ENCODE assay signal across 8 cellular contexts in the genomic region with DNA sequence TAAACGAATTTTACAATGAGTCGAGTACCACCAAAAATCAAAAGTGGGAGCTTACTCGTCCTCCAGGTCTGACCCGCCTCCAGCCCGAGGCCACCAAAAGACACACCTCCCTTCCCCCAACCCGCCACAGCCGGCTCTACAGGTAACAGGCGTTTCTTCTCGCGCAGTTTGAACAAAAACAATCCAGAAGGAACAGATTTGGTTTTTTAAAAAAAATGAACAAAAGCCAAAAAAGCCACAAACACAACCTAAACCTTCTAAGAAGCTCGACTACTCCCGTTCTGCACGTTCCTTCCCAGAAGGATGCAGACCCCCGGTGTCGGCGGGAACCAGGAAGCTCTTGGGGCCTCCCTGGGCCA. TPM values are rescaled to one million over a fixed set of nuclear protein-coding genes. Genes with fewer than 3 reads are reported as not detected.
DNase-seq lines count a peak whose midpoint lies in the region; ATAC-seq and TF ChIP-seq lines count a peak whose summit lies in the region.

No MANE protein-coding gene starts in this region.

- peaks cover 51% of the 10 kb centered on the region for H3K79me2 ChIP-seq in OCI-LY7 (ENCODE audit: insufficient read depth, low read depth, low read length)

- H3K27ac ChIP-seq in AG04450 (ENCODE audit: low read depth, low read length): no peak overlapping the region
- H3K27ac ChIP-seq in OCI-LY7 (ENCODE audit: low read depth, low read length, poor library complexity, severe bottlenecking): peak overlapping the region; percentile 77
- peak overlapping the region; percentile 81 to 99 (median 94) for H3K27ac ChIP-seq in heart right ventricle

- H3K9me2 ChIP-seq in OCI-LY7 (ENCODE audit: insufficient read depth, low read length): no peaks in the 10 kb centered on the region

- no TSS peak for BruUV-seq in OCI-LY7 (replicated peaks; lab: Mats Ljungman, UMichigan)

- H3K9me3 ChIP-seq in AG04450 (ENCODE audit: control insufficient read depth, insufficient read depth, low read length): no peaks in the 10 kb centered on the region; the same call in 1 of the 2 replicates
- peaks cover 10% of the 10 kb centered on the region for H3K9me3 ChIP-seq in OCI-LY7 (ENCODE audit: low read length)
- H3K9me3 ChIP-seq in heart right ventricle: peaks cover 0 to 5% (median 0%) of the 10 kb centered on the region in 11 donors

- CTCF ChIA-PET in AG04450 (lab: Charles Lee): interaction anchor here (1.3 to 5.5 kb wide), 3 partner anchors 18 to 161 kb away, joined by 3 to 37 read pairs (median 5); no protein-coding TSS in a partner anchor
- CTCF ChIA-PET in OCI-LY7 (lab: Charles Lee; ENCODE audit: unreplicated experiment): no interaction called here

- peak overlapping the region; percentile 56; the same call in 1 of the 2 replicates for H2AFZ ChIP-seq in OCI-LY7 (ENCODE audit: low read length)

- ATAC-seq in GM18868 (IDR thresholded peaks at IDR 0.05; ENCODE audit: unreplicated experiment) (peak; percentile 41), HG03139 (IDR thresholded peaks at IDR 0.05; ENCODE audit: unreplicated experiment) (peak; percentile 31), heart right ventricle (peak in 4 of 8 donors; percentile 34 to 59 (median 36)), sciatic nerve (no peak)

- H3K36me3 ChIP-seq in OCI-LY7 (ENCODE audit: insufficient read depth, low read length) (peaks cover 15% of the 10 kb centered on the region), heart right ventricle (no peaks in the 10 kb centered on the region)

- H3K27me3 ChIP-seq in AG04450 (ENCODE audit: control insufficient read depth, insufficient read depth, low read length) (peaks cover 3% of the 10 kb centered on the region), heart right ventricle (no peaks in the 10 kb centered on the region)

- POLR2A ChIA-PET in AG04450 (lab: Yijun Ruan, JAX): interaction anchor here (0.6 kb wide), 1 partner anchor 23 kb away, joined by 3 read pairs; no protein-coding TSS in a partner anchor
- POLR2A ChIA-PET in OCI-LY7 (lab: Charles Lee): interaction anchor here (0.6 to 1.7 kb wide), 4 partner anchors 84 to 980 kb away, joined by 3 to 4 read pairs (median 3); no protein-coding TSS in a partner anchor

- intact Hi-C loops in OCI-LY7 (cut with micrococcal nuclease; ENCODE audit: unreplicated experiment): loop anchor here (2.0 to 5.0 kb wide), 2 partner anchors 160 to 214 kb away; partner anchors contain the start of gene FGF9
- intact Hi-C loops in heart right ventricle (cut with DNase I): loop anchor here in 4 of 10 donors (2.0 to 5.0 kb wide), 2 partner anchors 24 to 161 kb away; no protein-coding TSS in a partner anchor
- intact Hi-C loops in sciatic nerve (cut with DNase I): no loop called here

- H3K4me3 ChIP-seq in AG04450 (ENCODE audit: low read depth, low read length) (peak overlapping the region; percentile 91), OCI-LY7 (ENCODE audit: low read depth, low read length, poor library complexity, severe bottlenecking) (peak overlapping the region; percentile 81), heart right ventricle (peak overlapping the region; percentile 72 to 100 (median 96))

- DNase-seq in AG04450 (ENCODE audit: low read depth, low spot score) (no peak), OCI-LY7 (ENCODE audit: low spot score) (peak; percentile 63), heart right ventricle (peak; percentile 23 to 35), sciatic nerve (ENCODE audit: low spot score) (peak; percentile 64), SW 1271 (lab: John Stamatoyannopoulos, UW) (no peak)
- DNase-seq in activated gamma-delta T cell treated with anti-CD3 and anti-CD28 coated beads, Interleukin-2, amount 50 U/mL, for 16 hours (ENCODE audit: low read depth): peak; percentile 45

- H4K20me1 ChIP-seq in OCI-LY7 (ENCODE audit: insufficient read depth, low read length): peaks cover 18% of the 10 kb centered on the region

- H3K4me1 ChIP-seq in OCI-LY7 (ENCODE audit: insufficient read depth, low read length, poor library complexity, severe bottlenecking): peaks cover 20% of the 10 kb centered on the region
- H3K4me1 ChIP-seq in heart right ventricle: peaks cover 4 to 43% (median 17%) of the 10 kb centered on the region in 9 donors

- TF ChIP-seq CTCF in AG04450 (IDR thresholded peaks at IDR 0.05; ENCODE audit: low read depth, low read length) (no peak), OCI-LY7 (conservative IDR thresholded peaks at IDR 0.05; ENCODE audit: low read length) (no peak), heart right ventricle (IDR thresholded peaks at IDR 0.05) (no peak)

- 0% methylated on average over 16 of the region's 16 CpGs for WGBS in heart right ventricle, 2 donors

- peak overlapping the region; percentile 90 for H3K4me2 ChIP-seq in OCI-LY7 (ENCODE audit: low read length)

RNA-seq across cellular contexts. Expression of gene ZDHHC20, which starts 0.7 kb away (rescaled TPM):
- polyA plus RNA-seq in AG04450 (2011; rRNA removed) (43.8 and 59.8 TPM in 2 replicates), heart right ventricle (1 to 10 TPM; 6.3 to 8.4 TPM)
- polyA minus RNA-seq in AG04450 (2011; rRNA and poly(A)+ RNA removed): 22.0 and 42.0 TPM in 2 replicates
- total RNA-seq in OCI-LY7 (2014; rRNA removed; shearing (Covaris generic)): 37.1 and 39.6 TPM in 2 replicates
- total RNA-seq in OCI-LY7 (2022) (54.4 and 60.1 TPM in 2 replicates), heart right ventricle (10 to 100 TPM; 11.4 to 28.5 (median 14.8) TPM), sciatic nerve (61.2 TPM)

Comparison
In these comparisons a context has a peak if more than half of its experiments do, and no peak if none do; other contexts are left out.
1. DNase-seq: peak in OCI-LY7 (single experiment), activated gamma-delta T cell treated with anti-CD3 and anti-CD28 coated beads, Interleukin-2, amount 50 U/mL, for 16 hours (single experiment), heart right ventricle (2 of 2) and sciatic nerve (single experiment); none in AG04450 (single experiment) and SW 1271 (0 of 2).
2. Peak in every context shown above with its lines, with median percentiles within 50 percentile points of each other: H3K4me3 ChIP-seq.